9 cellular contexts compared by ENCODE assay signal in genomic region chr4:56906534-56906933, GRCh38. TPM values are rescaled to one million over a fixed set of nuclear protein-coding genes. Genes with fewer than 3 reads are reported as not detected.
A peak's percentile ranks its signal among the peaks of the same experiment; 100 is the strongest.
DNase-seq lines count a peak whose midpoint lies in the region; ATAC-seq and TF ChIP-seq lines count a peak whose summit lies in the region.
"Had no signal": no experiment of that assay in that cellular context is flagged by ENCODE, and none has a peak within 500 bp of the region (broad histone marks: within the 10 kb centered on the region; RNA-seq: fewer than 3 reads in every experiment).

No MANE protein-coding gene starts in this region.

- no peak overlapping the region for H3K23ac ChIP-seq in H9 (ENCODE audit: insufficient read length, low read depth, low read length)

- no peak overlapping the region for H2BK20ac ChIP-seq in H9 (ENCODE audit: low read depth, low read length, poor library complexity, severe bottlenecking)

- H3T11ph ChIP-seq in H9 (ENCODE audit: low read length): no peak overlapping the region

- peaks cover 12 to 32% (median 18%) of the 10 kb centered on the region in 11 experiments; a peak in 20 of 22 replicates for H4K20me1 ChIP-seq in BLaER1 treated with 17β-estradiol and CSF1 and Interleukin-3, amounts not matched to agents 10 nM and 100 nM
- H4K20me1 ChIP-seq in H9 (ENCODE audit: control insufficient read depth, insufficient read depth, insufficient read length): no peaks in the 10 kb centered on the region

- H3K79me1 ChIP-seq in H9 (ENCODE audit: insufficient read depth, low read depth, low read length, poor library complexity, severe bottlenecking): no peaks in the 10 kb centered on the region

- H2BK15ac ChIP-seq in H9 (ENCODE audit: low read depth, low read length): no peak overlapping the region

- no peak overlapping the region for H2AFZ ChIP-seq in H9 (ENCODE audit: low read length)

- peaks cover 12% of the 10 kb centered on the region; the same call in 1 of the 2 replicates for H3K79me2 ChIP-seq in H9 (ENCODE audit: insufficient read depth, low read length)

- WGBS in H9 (ENCODE audit: extremely low coverage, insufficient read length, low lambda C conversion rate): no CpG with 5 or more reads among the region's 2 CpGs

- H2AK5ac ChIP-seq in H9 (ENCODE audit: insufficient read length, low read length): no peak overlapping the region

- peaks cover 39% of the 10 kb centered on the region for H3K27me3 Mint-ChIP-seq in H9 (ENCODE audit: low read depth)
- peaks cover 8% of the 10 kb centered on the region for H3K27me3 Mint-ChIP-seq in activated CD8-positive, alpha-beta T cell treated with anti-CD3 and anti-CD28 coated beads, Interleukin-2, amount 10 ng/mL, durations not matched to agents 7 days and 5 days (ENCODE audit: low read depth)
- H3K27me3 Mint-ChIP-seq in naive thymus-derived CD4-positive, alpha-beta T cell: peaks cover 0 to 16% (median 0%) of the 10 kb centered on the region in 5 donors

- H3K27ac ChIP-seq in BLaER1 treated with 17β-estradiol and CSF1 and Interleukin-3, amounts not matched to agents 10 nM and 100 nM: no peak overlapping the region
- H3K27ac ChIP-seq in H9 (ENCODE audit: insufficient read length, low read depth, low read length): no peak overlapping the region
- no peak overlapping the region for H3K27ac ChIP-seq in naive thymus-derived CD4-positive, alpha-beta T cell (ENCODE audit: low read depth, low read length)

- H2BK12ac ChIP-seq in H9 (ENCODE audit: insufficient read length, low read depth, low read length): no peak overlapping the region

- DNase-seq in H9 (no peak), omental fat pad (ENCODE audit: low spot score) (no peak)
- DNase-seq in activated CD8-positive, alpha-beta T cell treated with anti-CD3 and anti-CD28 coated beads, Interleukin-2, amount 10 ng/mL, durations not matched to agents 7 days and 5 days: no peak
- DNase-seq in naive thymus-derived CD4-positive, alpha-beta T cell: no peak
- no peak for DNase-seq in activated naive CD4-positive, alpha-beta T cell treated with Interleukin-2 at 50 U/mL for 16 hours
- DNase-seq: NCI-H1930 had no signal

- H3K36me3 Mint-ChIP-seq in H9 (ENCODE audit: insufficient read depth in 1 of 3, low read depth in 3 of 3): peaks cover 8 to 14% (median 11%) of the 10 kb centered on the region in 3 experiments
- peaks cover 17% of the 10 kb centered on the region for H3K36me3 Mint-ChIP-seq in activated CD8-positive, alpha-beta T cell treated with anti-CD3 and anti-CD28 coated beads, Interleukin-2, amount 10 ng/mL, durations not matched to agents 7 days and 5 days (ENCODE audit: low read depth)
- H3K36me3 Mint-ChIP-seq in naive thymus-derived CD4-positive, alpha-beta T cell: peaks cover 4 to 17% (median 7%) of the 10 kb centered on the region in 5 donors

- H3K27ac Mint-ChIP-seq in H9: no peak overlapping the region; a peak in 1 of 7 replicates
- no peak overlapping the region for H3K27ac Mint-ChIP-seq in activated CD8-positive, alpha-beta T cell treated with anti-CD3 and anti-CD28 coated beads, Interleukin-2, amount 10 ng/mL, durations not matched to agents 7 days and 5 days
- peak overlapping the region in 8 of 9 donors; percentile 12 to 97 (median 92) for H3K27ac Mint-ChIP-seq in naive thymus-derived CD4-positive, alpha-beta T cell

- H3K4me3 Mint-ChIP-seq in H9: peak overlapping the region; percentile 64 to 83
- H3K4me3 Mint-ChIP-seq in activated CD8-positive, alpha-beta T cell treated with anti-CD3 and anti-CD28 coated beads, Interleukin-2, amount 10 ng/mL, durations not matched to agents 7 days and 5 days: peak overlapping the region; percentile 91
- H3K4me3 Mint-ChIP-seq in naive thymus-derived CD4-positive, alpha-beta T cell: peak overlapping the region; percentile 90 to 98 (median 96)

- no peak for TF ChIP-seq CTCF in H9 (conservative IDR thresholded peaks at IDR 0.05)
- TF ChIP-seq CTCF in omental fat pad (IDR thresholded peaks at IDR 0.05): no peak

- no peaks in the 10 kb centered on the region for H3K27me3 ChIP-seq in BLaER1 treated with 17β-estradiol and CSF1 and Interleukin-3, amounts not matched to agents 10 nM and 100 nM
- no peaks in the 10 kb centered on the region; the same call in 1 of the 2 replicates for H3K27me3 ChIP-seq in H9 (ENCODE audit: insufficient read depth, low read length)
- H3K27me3 ChIP-seq in naive thymus-derived CD4-positive, alpha-beta T cell (ENCODE audit: control insufficient read depth in 2 of 2, insufficient read depth in 2 of 2, low read length in 2 of 2): no peaks in the 10 kb centered on the region

- H3K4me1 Mint-ChIP-seq in H9: peaks cover 39 to 55% of the 10 kb centered on the region in 2 experiments
- peaks cover 31% of the 10 kb centered on the region for H3K4me1 Mint-ChIP-seq in activated CD8-positive, alpha-beta T cell treated with anti-CD3 and anti-CD28 coated beads, Interleukin-2, amount 10 ng/mL, durations not matched to agents 7 days and 5 days (ENCODE audit: low read depth)
- peaks cover 32 to 43% (median 39%) of the 10 kb centered on the region in 7 donors for H3K4me1 Mint-ChIP-seq in naive thymus-derived CD4-positive, alpha-beta T cell

- H3K9me3 Mint-ChIP-seq in H9: peaks cover 0 to 2% of the 10 kb centered on the region in 2 experiments; a peak in 2 of 5 replicates
- no peaks in the 10 kb centered on the region for H3K9me3 Mint-ChIP-seq in activated CD8-positive, alpha-beta T cell treated with anti-CD3 and anti-CD28 coated beads, Interleukin-2, amount 10 ng/mL, durations not matched to agents 7 days and 5 days (ENCODE audit: insufficient read depth)
- H3K9me3 Mint-ChIP-seq in naive thymus-derived CD4-positive, alpha-beta T cell: peaks cover 0 to 4% (median 0%) of the 10 kb centered on the region in 11 donors

- no peaks in the 10 kb centered on the region for H3K9me3 ChIP-seq in BLaER1 treated with 17β-estradiol and CSF1 and Interleukin-3, amounts not matched to agents 10 nM and 100 nM (replicated peaks in 1 of 11)
- H3K9me3 ChIP-seq in H9 (ENCODE audit: control insufficient read depth, low read depth, low read length): no peaks in the 10 kb centered on the region
- no peaks in the 10 kb centered on the region for H3K9me3 ChIP-seq in naive thymus-derived CD4-positive, alpha-beta T cell (ENCODE audit: control insufficient read depth in 2 of 3, low read length in 3 of 3)

- peaks cover 5 to 11% (median 9%) of the 10 kb centered on the region in 11 experiments; a peak in 20 of 22 replicates for H3K36me3 ChIP-seq in BLaER1 treated with 17β-estradiol and CSF1 and Interleukin-3, amounts not matched to agents 10 nM and 100 nM
- H3K36me3 ChIP-seq in naive thymus-derived CD4-positive, alpha-beta T cell (ENCODE audit: control insufficient read depth in 2 of 3, insufficient read depth in 3 of 3, low read length in 3 of 3): peaks cover 0 to 4% (median 0%) of the 10 kb centered on the region in 3 experiments

- POLR2A ChIA-PET in activated CD8-positive, alpha-beta T cell treated with anti-CD3 and anti-CD28 coated beads, Interleukin-2, amount 10 ng/mL, durations not matched to agents 7 days and 5 days (lab: Charles Lee): interaction anchor here (0.7 to 5.3 kb wide), 2 partner anchors 10 to 72 kb away, joined by 3 to 90 read pairs; partner anchors contain the start of genes NOA1 and POLR2B
- POLR2A ChIA-PET in naive thymus-derived CD4-positive, alpha-beta T cell (lab: Charles Lee): interaction anchor here (5.8 kb wide), 1 partner anchor 72 kb away, joined by 142 read pairs; the partner anchor contains the start of genes NOA1 and POLR2B

- H3K18ac ChIP-seq in H9 (ENCODE audit: insufficient read length, low read depth, low read length): no peak overlapping the region

- no peak overlapping the region for H2BK5ac ChIP-seq in H9 (ENCODE audit: insufficient read length, low read length)

- peak overlapping the region; percentile 79 to 97 (median 87) for H3K4me2 ChIP-seq in BLaER1 treated with 17β-estradiol and CSF1 and Interleukin-3, amounts not matched to agents 10 nM and 100 nM
- peak overlapping the region; percentile 81 for H3K4me2 ChIP-seq in H9 (ENCODE audit: insufficient read depth, insufficient read length, low read length)

- H2BK120ac ChIP-seq in H9 (ENCODE audit: low read depth, low read length, poor library complexity, severe bottlenecking): no peak overlapping the region

- peak overlapping the region in 3 of 10 experiments; percentile 92 to 97 (median 94); a peak in 3 of 20 replicates for H3K4me3 ChIP-seq in BLaER1 treated with 17β-estradiol and CSF1 and Interleukin-3, amounts not matched to agents 10 nM and 100 nM
- peak overlapping the region; percentile 79 for H3K4me3 ChIP-seq in naive thymus-derived CD4-positive, alpha-beta T cell (ENCODE audit: low read length)

- no peak overlapping the region for H4K91ac ChIP-seq in H9 (ENCODE audit: insufficient read length, low read depth, low read length)

- no peak overlapping the region for H4K5ac ChIP-seq in H9 (ENCODE audit: insufficient read length, low read depth, low read length)

- no peak overlapping the region for H3K56ac ChIP-seq in H9 (ENCODE audit: insufficient read length, low read depth, low read length)

- no peak overlapping the region for H3K4ac ChIP-seq in H9 (ENCODE audit: low read depth, low read length)

- H4K8ac ChIP-seq in H9 (replicated peaks; ENCODE audit: insufficient read length, low read depth, low read length): no peak overlapping the region

- H3K9ac ChIP-seq in BLaER1 treated with 17β-estradiol and CSF1 and Interleukin-3, amounts not matched to agents 10 nM and 100 nM: peak overlapping the region in 1 of 11 experiments; percentile 92; a peak in 1 of 22 replicates
- H3K9ac ChIP-seq in H9 (ENCODE audit: extremely low read depth, insufficient read length, low read length): no peak overlapping the region

- ATAC-seq in activated CD8-positive, alpha-beta T cell treated with anti-CD3 and anti-CD28 coated beads, Interleukin-2, amount 10 ng/mL, durations not matched to agents 7 days and 5 days: no peak
- ATAC-seq in naive thymus-derived CD4-positive, alpha-beta T cell: no peak
- ATAC-seq in GM21737 (IDR thresholded peaks at IDR 0.05; ENCODE audit: unreplicated experiment): no peak
- no peak for ATAC-seq in HG02970 (IDR thresholded peaks at IDR 0.05; ENCODE audit: low FRiP score, unreplicated experiment)
- ATAC-seq in omental fat pad (ENCODE audit: low FRiP score): no peak

- peaks cover 25 to 36% (median 29%) of the 10 kb centered on the region in 10 experiments for H3K4me1 ChIP-seq in BLaER1 treated with 17β-estradiol and CSF1 and Interleukin-3, amounts not matched to agents 10 nM and 100 nM
- peaks cover 6% of the 10 kb centered on the region; the same call in 1 of the 2 replicates for H3K4me1 ChIP-seq in H9 (ENCODE audit: insufficient read depth, low read length)
- H3K4me1 ChIP-seq in naive thymus-derived CD4-positive, alpha-beta T cell (ENCODE audit: control insufficient read depth in 2 of 2, insufficient read depth in 2 of 2, low read length in 2 of 2): peaks cover 18 to 22% of the 10 kb centered on the region in 2 donors

- no peak overlapping the region for H3K14ac ChIP-seq in H9 (ENCODE audit: insufficient read depth, low read length)

- H3K23me2 ChIP-seq in H9 (ENCODE audit: insufficient read length, low read depth, low read length, poor library complexity, severe bottlenecking): peaks cover 16% of the 10 kb centered on the region

- CTCF ChIA-PET in activated CD8-positive, alpha-beta T cell treated with anti-CD3 and anti-CD28 coated beads, Interleukin-2, amount 10 ng/mL, durations not matched to agents 7 days and 5 days (lab: Charles Lee): interaction anchor here (1.0 to 1.3 kb wide), 4 partner anchors 70 to 471 kb away, joined by 3 to 4 read pairs (median 4); partner anchors contain the start of genes PAICS, POLR2B and PPAT
- CTCF ChIA-PET in naive thymus-derived CD4-positive, alpha-beta T cell (lab: Charles Lee): interaction anchor here (1.2 kb wide), 1 partner anchor 32 kb away, joined by 4 read pairs; no protein-coding TSS in a partner anchor

- intact Hi-C loops in naive thymus-derived CD4-positive, alpha-beta T cell (cut with micrococcal nuclease): loop anchor here (5.0 to 10.0 kb wide), 9 partner anchors 69 to 1962 kb away; partner anchors contain the start of genes TMEM165 (in 2 of the 2), CLOCK (in 1 of the 2), SPINK2 (in 1 of the 2) and SRD5A3 (in 1 of the 2)

RNA-seq across cellular contexts. Expression of gene REST, which starts 1.2 kb away (rescaled TPM):
- total RNA-seq in H9 (2021) (98.1 and 98.7 TPM in 2 replicates), omental fat pad (10 to 100 TPM; 20.7 to 35.5 (median 29.0) TPM)
- 10 to 100 TPM; 45.1 to 46.1 TPM for total RNA-seq in activated CD8-positive, alpha-beta T cell treated with anti-CD3 and anti-CD28 coated beads, Interleukin-2, amount 10 ng/mL, durations not matched to agents 7 days and 5 days
- 10 to 100 TPM; 55.7 to 86.4 (median 72.8) TPM for total RNA-seq in naive thymus-derived CD4-positive, alpha-beta T cell
- polyA plus RNA-seq in naive thymus-derived CD4-positive, alpha-beta T cell: 100 to 1,000 TPM; 174 to 203 TPM

Comparison
In these comparisons a context has a peak if more than half of its experiments do, and no peak if none do; other contexts are left out.
1. H3K27ac Mint-ChIP-seq: peak in naive thymus-derived CD4-positive, alpha-beta T cell (8 of 9); none in H9 (0 of 3) and activated CD8-positive, alpha-beta T cell treated with anti-CD3 and anti-CD28 coated beads, Interleukin-2, amount 10 ng/mL, durations not matched to agents 7 days and 5 days (single experiment).
2. Peak in every context shown above with its lines, with median percentiles within 50 percentile points of each other: H3K4me3 Mint-ChIP-seq.